ENCODE assay signal across 24 cellular contexts in the genomic region with DNA sequence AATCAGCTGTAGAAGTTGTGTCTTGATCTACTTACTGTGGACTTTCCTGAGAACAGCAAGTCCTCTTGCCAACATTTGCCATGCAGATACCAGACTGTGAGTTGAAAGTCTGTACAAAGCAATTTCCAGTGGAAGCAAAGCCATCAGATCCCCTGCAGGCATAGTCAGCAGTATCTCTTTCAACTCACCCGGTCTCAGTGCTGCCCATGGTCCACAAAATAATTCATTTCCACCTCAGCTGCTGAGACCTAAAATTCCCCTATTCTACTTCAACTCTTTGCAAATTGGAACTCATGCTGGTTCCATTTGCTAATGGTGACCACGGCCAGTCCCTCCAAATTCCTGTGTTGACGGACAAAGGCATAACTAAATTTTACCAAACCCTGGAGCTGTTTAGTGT. TPM values are rescaled to one million over a fixed set of nuclear protein-coding genes. Genes with fewer than 3 reads are reported as not detected.
DNase-seq lines count a peak whose midpoint lies in the region; ATAC-seq and TF ChIP-seq lines count a peak whose summit lies in the region.
"Had no signal": no experiment of that assay in that cellular context is flagged by ENCODE, and none has a peak within 500 bp of the region (broad histone marks: within the 10 kb centered on the region; RNA-seq: fewer than 3 reads in every experiment).

No MANE protein-coding gene starts in this region.

- H3K9me3 Mint-ChIP-seq in WTC11 (no peaks in the 10 kb centered on the region), neural progenitor cell (no peaks in the 10 kb centered on the region)
- H3K9me3 Mint-ChIP-seq: CD14-positive monocyte; CD4-positive, alpha-beta memory T cell; CD4-positive, CD25-positive, alpha-beta regulatory T cell; CD8-positive, alpha-beta memory T cell had no signal

- no peak overlapping the region for H3K9ac ChIP-seq in MM.1S (ENCODE audit: low read length)
- H3K9ac ChIP-seq in neural progenitor cell: no peak overlapping the region
- H3K9ac ChIP-seq: BLaER1 had no signal

- DNase-seq in MM.1S (peak; percentile 27), WTC11 (ENCODE audit: low spot score) (no peak), neural progenitor cell (ENCODE audit: low spot score) (peak; percentile 7), cerebellar cortex (ENCODE audit: low spot score) (no peak)
- no peak for DNase-seq in stimulated activated naive CD4-positive, alpha-beta T cell treated with Interleukin-2 at 50 U/mL for 16 hours (lab: John Stamatoyannopoulos, UW)
- DNase-seq: AML-193; C1 segment of cervical spinal cord; CD4-positive, alpha-beta memory T cell; CD4-positive, CD25-positive, alpha-beta regulatory T cell; CD8-positive, alpha-beta memory T cell; COR-L47; DMS 273 treated with DMSO at 0.1 percent for 48 hours; DMS153; DMS53; DMS79; DND-41; EL; GDM1 had no signal

- H3K4me1 Mint-ChIP-seq in WTC11: peaks cover 5% of the 10 kb centered on the region; the same call in 1 of the 2 replicates
- H3K4me1 Mint-ChIP-seq in neural progenitor cell: peaks cover 34% of the 10 kb centered on the region
- H3K4me1 Mint-ChIP-seq: B cell had no signal

- H3K27ac Mint-ChIP-seq in WTC11 (no peak overlapping the region), neural progenitor cell (no peak overlapping the region)
- H3K27ac Mint-ChIP-seq: B cell; CD14-positive monocyte; CD4-positive, alpha-beta memory T cell; CD4-positive, CD25-positive, alpha-beta regulatory T cell; CD8-positive, alpha-beta memory T cell had no signal

- H3K4me1 ChIP-seq in MM.1S (ENCODE audit: low read length) (peaks cover 12% of the 10 kb centered on the region), neural progenitor cell (peaks cover 10% of the 10 kb centered on the region)
- H3K4me1 ChIP-seq: A549 had no signal

- CTCF ChIA-PET in WTC11 (lab: Charles Lee): interaction anchor here (3.0 kb wide), 1 partner anchor 81 kb away, joined by 12 read pairs; no protein-coding TSS in a partner anchor

- H3K9me3 ChIP-seq in MM.1S (replicated peaks; ENCODE audit: insufficient read depth, low read length) (no peaks in the 10 kb centered on the region), neural progenitor cell (ENCODE audit: low read depth) (no peaks in the 10 kb centered on the region)
- H3K9me3 ChIP-seq: A549, BLaER1 had no signal

- H3K36me3 ChIP-seq in MM.1S (replicated peaks; ENCODE audit: insufficient read depth, low read length) (no peaks in the 10 kb centered on the region), neural progenitor cell (no peaks in the 10 kb centered on the region)
- H3K36me3 ChIP-seq: BLaER1 had no signal

- H3K79me2 ChIP-seq in MM.1S (ENCODE audit: low read length) (no peaks in the 10 kb centered on the region), neural progenitor cell (ENCODE audit: low read depth) (no peaks in the 10 kb centered on the region)

- no peaks in the 10 kb centered on the region for H3K36me3 Mint-ChIP-seq in WTC11
- H3K36me3 Mint-ChIP-seq in neural progenitor cell: no peaks in the 10 kb centered on the region
- H3K36me3 Mint-ChIP-seq: CD14-positive monocyte; CD4-positive, alpha-beta memory T cell; CD4-positive, CD25-positive, alpha-beta regulatory T cell had no signal

- H3K27me3 Mint-ChIP-seq in WTC11 (ENCODE audit: low read depth) (no peaks in the 10 kb centered on the region), neural progenitor cell (ENCODE audit: insufficient read depth, low read depth) (peaks cover 2% of the 10 kb centered on the region)

- H2AFZ ChIP-seq in MM.1S (ENCODE audit: low read length) (no peak overlapping the region), neural progenitor cell (replicated peaks) (peak overlapping the region; percentile 55)

- no peak for TF ChIP-seq CTCF in MM.1S (IDR thresholded peaks at IDR 0.05; ENCODE audit: low read length)
- TF ChIP-seq CTCF in WTC11 (IDR thresholded peaks at IDR 0.05): no peak
- no peak for TF ChIP-seq CTCF in neural progenitor cell (IDR thresholded peaks at IDR 0.05)

- POLR2A ChIA-PET in WTC11 (lab: Charles Lee): no interaction called here

- H3K27me3 ChIP-seq in MM.1S (replicated peaks; ENCODE audit: insufficient read depth, low read length): no peaks in the 10 kb centered on the region
- H3K27me3 ChIP-seq in neural progenitor cell: no peaks in the 10 kb centered on the region
- H3K27me3 ChIP-seq: BLaER1 had no signal

- H3K4me3 ChIP-seq in MM.1S (ENCODE audit: low read length) (no peak overlapping the region), neural progenitor cell (no peak overlapping the region)
- H3K4me3 ChIP-seq: A549, BLaER1, GM12878 had no signal

- H3F3A ChIP-seq in MM.1S (ENCODE audit: insufficient read depth, low read length) (no peaks in the 10 kb centered on the region), neural progenitor cell (ENCODE audit: low read depth) (no peaks in the 10 kb centered on the region)

- H3K27ac ChIP-seq in MM.1S (ENCODE audit: low read length) (no peak overlapping the region), neural progenitor cell (no peak overlapping the region)
- H3K27ac ChIP-seq: 22Rv1, A549, BLaER1 had no signal

- H3K4me2 ChIP-seq in MM.1S (ENCODE audit: low read depth, low read length) (no peak overlapping the region), neural progenitor cell (peak overlapping the region; percentile 40)
- H3K4me2 ChIP-seq: A549, BLaER1 had no signal

- no peak; the same call in 1 of the 2 replicates for ATAC-seq in WTC11
- ATAC-seq: A549, GM12878 had no signal

- no peaks in the 10 kb centered on the region for H3K9me2 ChIP-seq in MM.1S (replicated peaks; ENCODE audit: insufficient read depth, low read length)

- H4K20me1 ChIP-seq in MM.1S (ENCODE audit: insufficient read depth, low read length) (no peaks in the 10 kb centered on the region), neural progenitor cell (ENCODE audit: low read depth) (no peaks in the 10 kb centered on the region)
- H4K20me1 ChIP-seq: BLaER1 had no signal

- H3K4me3 Mint-ChIP-seq in WTC11 (no peak overlapping the region), neural progenitor cell (no peak overlapping the region)
- H3K4me3 Mint-ChIP-seq: B cell; CD14-positive monocyte; CD4-positive, alpha-beta memory T cell; CD4-positive, CD25-positive, alpha-beta regulatory T cell; CD8-positive, alpha-beta memory T cell had no signal

TF ChIP-seq in WTC11, 78 proteins besides CTCF, POLR2A, EP300 and RAD21:
- TF ChIP-seq NFATC4 (CRISPR knock-in tag; IDR thresholded peaks at IDR 0.05): no peak
- TF ChIP-seq ZNF317 (CRISPR knock-in tag; IDR thresholded peaks at IDR 0.05; ENCODE audit: borderline replicate concordance, low read depth): peak; percentile 67; the same call in 1 of the 2 replicates
- TF ChIP-seq, protein P1, sequence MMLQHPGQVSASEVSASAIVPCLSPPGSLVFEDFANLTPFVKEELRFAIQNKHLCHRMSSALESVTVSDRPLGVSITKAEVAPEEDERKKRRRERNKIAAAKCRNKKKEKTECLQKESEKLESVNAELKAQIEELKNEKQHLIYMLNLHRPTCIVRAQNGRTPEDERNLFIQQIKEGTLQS (CRISPR knock-in tag; conservative IDR thresholded peaks at IDR 0.05): no peak
- no peak for TF ChIP-seq HMGA2 (CRISPR knock-in tag; IDR thresholded peaks at IDR 0.05)
- TF ChIP-seq, protein P2, sequence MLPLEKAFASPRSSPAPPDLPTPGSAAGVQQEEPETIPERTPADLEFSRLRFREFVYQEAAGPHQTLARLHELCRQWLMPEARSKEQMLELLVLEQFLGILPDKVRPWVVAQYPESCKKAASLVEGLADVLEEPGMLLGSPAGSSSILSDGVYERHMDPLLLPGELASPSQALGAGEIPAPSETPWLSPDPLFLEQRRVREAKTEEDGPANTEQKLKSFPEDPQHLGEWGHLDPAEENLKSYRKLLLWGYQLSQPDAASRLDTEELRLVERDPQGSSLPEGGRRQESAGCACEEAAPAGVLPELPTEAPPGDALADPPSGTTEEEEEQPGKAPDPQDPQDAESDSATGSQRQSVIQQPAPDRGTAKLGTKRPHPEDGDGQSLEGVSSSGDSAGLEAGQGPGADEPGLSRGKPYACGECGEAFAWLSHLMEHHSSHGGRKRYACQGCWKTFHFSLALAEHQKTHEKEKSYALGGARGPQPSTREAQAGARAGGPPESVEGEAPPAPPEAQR (CRISPR knock-in tag; IDR thresholded peaks at IDR 0.05): no peak

RNA-seq across cellular contexts. Expression of gene RPL34, which starts 46.0 kb away (rescaled TPM):
- total RNA-seq in WTC11 (2021) (1,253 to 1,310 TPM (median 1,269 TPM) in 3 replicates), neural progenitor cell (ENCODE audit: low replicate concordance) (1,625 and 2,510 TPM in 2 replicates)

Comparison
In these comparisons a context has a peak if more than half of its experiments do, and no peak if none do; other contexts are left out.
1. DNase-seq: peak in MM.1S (single experiment) and neural progenitor cell (single experiment); none in WTC11 (single experiment), stimulated activated naive CD4-positive, alpha-beta T cell treated with Interleukin-2 at 50 U/mL for 16 hours (single experiment) and cerebellar cortex (single experiment).